In genomic region chr22:32462452-32462851, GRCh38 we compare ENCODE assay signal across 12 cellular contexts. TPM values are rescaled to one million over a fixed set of nuclear protein-coding genes. Genes with fewer than 3 reads are reported as not detected.
"Had no signal": no experiment of that assay in that cellular context is flagged by ENCODE, and none has a peak within 500 bp of the region (broad histone marks: within the 10 kb centered on the region; RNA-seq: fewer than 3 reads in every experiment).

No MANE protein-coding gene starts in this region.

- H2AFZ ChIP-seq: GM23248, GM23338 had no signal

- H3K9ac ChIP-seq: GM23248 had no signal

- H3K9me3 Mint-ChIP-seq: H9, HFFc6 had no signal

- H3K27ac ChIP-seq: GM23248 had no signal

- H3K4me2 ChIP-seq: GM23338 had no signal

- ATAC-seq: GM23338, HCT116 had no signal

- H3K4me1 Mint-ChIP-seq: GM23338, H9 had no signal

- H3K4me3 ChIP-seq: GM23248, GM23338, HAP-1 had no signal

- H3K4me3 Mint-ChIP-seq: GM23338, H9, HFFc6 had no signal

- FAIRE-seq: H1, H54 had no signal

- H3K27ac Mint-ChIP-seq: GM23338, H9, HFFc6 had no signal

- H3K36me3 ChIP-seq: HAP-1 had no signal

- H3K4me1 ChIP-seq: HAP-1 had no signal

- H3K9me3 ChIP-seq: HAP-1 had no signal

- DNase-seq: GM23248, GOT3, H7, H9, HCEC 1CT, HFFc6 had no signal

RNA-seq across cellular contexts. Expression of gene BPIFC, which starts 1.8 kb away (rescaled TPM):
- total RNA-seq: GM23248, GM23338, H1, H4, H7, H9, HFFc6 had no signal
- polyA plus RNA-seq: GM23248, GM23338, H1 had no signal
